Comparison of ENCODE assay signal across 8 cellular contexts in genomic region chr1:145964328-145965118, GRCh38. TPM values are rescaled to one million over a fixed set of nuclear protein-coding genes. Genes with fewer than 3 reads are reported as not detected.
DNase-seq lines count a peak whose midpoint lies in the region; ATAC-seq and TF ChIP-seq lines count a peak whose summit lies in the region.

Gene ANKRD34A, minus strand, starts transcription at chr1:145964575. Its CDS starts 2,816 bp downstream, at chr1:145961759.
Gene POLR3GL, plus strand, starts transcription at chr1:145964690. Its CDS starts 10,176 bp downstream, at chr1:145974866.

- DNase-seq in Daoy (ENCODE audit: low read depth) (peak; percentile 95), RKO (ENCODE audit: low spot score) (peak; percentile 96), fibroblast of peridontal ligament (ENCODE audit: extremely low read depth) (peak; percentile 90), natural killer cell (peak; percentile 87)
- peak; percentile 89 for DNase-seq in activated T-helper 1 cell treated with anti-CD3 and anti-CD28 coated beads, Interleukin-12 subunit alpha, Interleukin-12 subunit beta, Interleukin-2, Interleukin-4 antibody, amounts not matched to agents 30 ng/mL and 10 ng/mL and 1 ng/mL, durations not matched to agents 14 hours and 24 hours and 36 hours (ENCODE audit: low spot score)
- peak; percentile 82 to 92 (median 86) for DNase-seq in stimulated activated naive CD4-positive, alpha-beta T cell (lab: John Stamatoyannopoulos, UW)

- H3K9me3 ChIP-seq in KOPT-K1 (ENCODE audit: insufficient read depth, low read length, poor library complexity, severe bottlenecking): peaks cover 12% of the 10 kb centered on the region

- H3K27ac ChIP-seq in KOPT-K1 (ENCODE audit: low read depth, low read length, poor library complexity, severe bottlenecking): peak within 1 kb of the TSS; percentile 65

- intact Hi-C loops in activated T-helper 1 cell treated with anti-CD3 and anti-CD28 coated beads, Interleukin-12 subunit alpha, Interleukin-12 subunit beta, Interleukin-2, Interleukin-4 antibody, amounts not matched to agents 30 ng/mL and 10 ng/mL and 1 ng/mL, durations not matched to agents 14 hours and 24 hours and 36 hours (cut with micrococcal nuclease): loop anchor here (1.0 kb wide), 7 partner anchors 15 to 106 kb away; partner anchors contain the start of genes PEX11B, RBM8A and TXNIP
- intact Hi-C loops in natural killer cell (cut with micrococcal nuclease): loop anchor here (2.0 to 5.0 kb wide), 6 partner anchors 14 to 117 kb away; partner anchors contain the start of genes NUDT17, PEX11B, RBM8A and TXNIP

- peaks cover 9% of the 10 kb centered on the region for H3K36me3 Mint-ChIP-seq in activated T-helper 1 cell treated with anti-CD3 and anti-CD28 coated beads, Interleukin-12 subunit alpha, Interleukin-12 subunit beta, Interleukin-2, Interleukin-4 antibody, amounts not matched to agents 30 ng/mL and 10 ng/mL and 1 ng/mL, durations not matched to agents 14 hours and 24 hours and 36 hours (ENCODE audit: low read depth)
- H3K36me3 Mint-ChIP-seq in natural killer cell: peaks cover 8% of the 10 kb centered on the region

- H3K27ac Mint-ChIP-seq in activated T-helper 1 cell treated with anti-CD3 and anti-CD28 coated beads, Interleukin-12 subunit alpha, Interleukin-12 subunit beta, Interleukin-2, Interleukin-4 antibody, amounts not matched to agents 30 ng/mL and 10 ng/mL and 1 ng/mL, durations not matched to agents 14 hours and 24 hours and 36 hours: peak within 1 kb of the TSS; percentile 87
- H3K27ac Mint-ChIP-seq in natural killer cell: peak within 1 kb of the TSS; percentile 87 to 95

- H3K4me3 Mint-ChIP-seq in activated T-helper 1 cell treated with anti-CD3 and anti-CD28 coated beads, Interleukin-12 subunit alpha, Interleukin-12 subunit beta, Interleukin-2, Interleukin-4 antibody, amounts not matched to agents 30 ng/mL and 10 ng/mL and 1 ng/mL, durations not matched to agents 14 hours and 24 hours and 36 hours: peak within 1 kb of the TSS; percentile 93
- peak within 1 kb of the TSS; percentile 94 for H3K4me3 Mint-ChIP-seq in natural killer cell

- no peaks in the 10 kb centered on the region for H3K36me3 ChIP-seq in KOPT-K1 (ENCODE audit: insufficient read depth, low read length)

- peaks cover 45% of the 10 kb centered on the region for H3K4me1 Mint-ChIP-seq in activated T-helper 1 cell treated with anti-CD3 and anti-CD28 coated beads, Interleukin-12 subunit alpha, Interleukin-12 subunit beta, Interleukin-2, Interleukin-4 antibody, amounts not matched to agents 30 ng/mL and 10 ng/mL and 1 ng/mL, durations not matched to agents 14 hours and 24 hours and 36 hours (ENCODE audit: low read depth)
- peaks cover 52 to 62% of the 10 kb centered on the region in 2 donors for H3K4me1 Mint-ChIP-seq in natural killer cell

- TF ChIP-seq CTCF in natural killer cell (IDR thresholded peaks at IDR 0.05): no peak

- peaks cover 14% of the 10 kb centered on the region for H3K9me3 Mint-ChIP-seq in activated T-helper 1 cell treated with anti-CD3 and anti-CD28 coated beads, Interleukin-12 subunit alpha, Interleukin-12 subunit beta, Interleukin-2, Interleukin-4 antibody, amounts not matched to agents 30 ng/mL and 10 ng/mL and 1 ng/mL, durations not matched to agents 14 hours and 24 hours and 36 hours
- H3K9me3 Mint-ChIP-seq in natural killer cell: no peaks in the 10 kb centered on the region

- ATAC-seq in GM21825 (IDR thresholded peaks at IDR 0.05; ENCODE audit: unreplicated experiment): peak; percentile 87
- ATAC-seq in natural killer cell: peak; percentile 90 to 98 (median 94)

- no peaks in the 10 kb centered on the region for H3K27me3 Mint-ChIP-seq in activated T-helper 1 cell treated with anti-CD3 and anti-CD28 coated beads, Interleukin-12 subunit alpha, Interleukin-12 subunit beta, Interleukin-2, Interleukin-4 antibody, amounts not matched to agents 30 ng/mL and 10 ng/mL and 1 ng/mL, durations not matched to agents 14 hours and 24 hours and 36 hours (ENCODE audit: insufficient read depth)
- no peaks in the 10 kb centered on the region for H3K27me3 Mint-ChIP-seq in natural killer cell (ENCODE audit: low read depth in 2 of 2)

RNA-seq across cellular contexts. Expression of gene ANKRD34A, which starts in this region (rescaled TPM):
- 0.63 TPM in 1 of 2 replicates, not detected in the other for total RNA-seq in Daoy (2014; rRNA removed; shearing (Covaris generic))
- total RNA-seq in activated T-helper 1 cell treated with anti-CD3 and anti-CD28 coated beads, Interleukin-12 subunit alpha, Interleukin-12 subunit beta, Interleukin-2, Interleukin-4 antibody, amounts not matched to agents 30 ng/mL and 10 ng/mL and 1 ng/mL, durations not matched to agents 14 hours and 24 hours and 36 hours: 4.8 and 5.1 TPM in 2 replicates
- 1 to 10 TPM; 1.4 to 1.9 (median 1.4) TPM for total RNA-seq in natural killer cell

RNA-seq across cellular contexts. Expression of gene POLR3GL, which starts in this region (rescaled TPM):
- total RNA-seq in Daoy (2014; rRNA removed; shearing (Covaris generic)): 9.0 and 12.6 TPM in 2 replicates
- total RNA-seq in activated T-helper 1 cell treated with anti-CD3 and anti-CD28 coated beads, Interleukin-12 subunit alpha, Interleukin-12 subunit beta, Interleukin-2, Interleukin-4 antibody, amounts not matched to agents 30 ng/mL and 10 ng/mL and 1 ng/mL, durations not matched to agents 14 hours and 24 hours and 36 hours: 10.6 and 11.6 TPM in 2 replicates
- 10 to 100 TPM; 34.9 to 37.5 (median 37.4) TPM for total RNA-seq in natural killer cell

Comparison
In these comparisons a context has a peak if more than half of its experiments do, and no peak if none do; other contexts are left out.
1. Peak in every context shown above with its lines: DNase-seq, ATAC-seq and H3K27ac ChIP-seq.